ENCODE assay signal across 8 cellular contexts in the genomic region with DNA sequence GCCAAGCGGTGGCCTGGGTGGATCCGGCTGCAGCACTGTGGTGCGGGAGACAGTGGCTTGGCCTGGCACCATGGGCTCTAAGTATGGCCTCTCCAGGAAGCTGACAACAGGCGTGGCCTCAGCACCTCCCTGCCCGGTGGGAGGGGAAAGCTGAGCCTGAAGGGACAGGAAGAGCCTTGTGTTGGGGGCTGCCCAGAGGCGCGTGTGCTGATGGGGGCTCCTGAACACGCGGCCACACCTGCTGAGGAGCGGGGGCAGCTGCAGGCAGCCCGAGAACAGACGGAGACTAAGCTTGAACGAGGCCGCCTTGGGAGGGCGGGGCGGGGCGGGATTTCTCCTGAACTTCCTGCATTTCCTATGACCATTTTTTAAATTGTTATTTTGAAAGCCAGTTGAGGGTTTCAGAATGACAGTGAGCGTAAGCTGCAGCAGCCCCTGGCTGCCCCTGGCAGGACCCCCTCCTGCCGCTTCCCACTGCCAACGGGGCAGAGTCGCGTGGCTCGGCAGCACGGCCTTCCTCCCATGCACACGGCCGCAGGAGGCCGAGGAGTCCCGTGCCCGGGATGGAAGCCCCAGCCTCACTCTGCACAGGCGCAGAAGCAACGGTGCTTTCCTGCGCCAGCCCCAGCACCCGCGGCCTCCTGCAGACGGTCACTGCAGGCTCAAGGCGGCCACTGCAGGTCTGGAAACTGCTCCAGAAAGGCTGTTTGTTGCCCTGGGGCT. TPM values are rescaled to one million over a fixed set of nuclear protein-coding genes. Genes with fewer than 3 reads are reported as not detected.
DNase-seq lines count a peak whose midpoint lies in the region; ATAC-seq, FAIRE-seq and TF ChIP-seq lines count a peak whose summit lies in the region.

No MANE protein-coding gene starts in this region.

- peaks cover 9 to 25% (median 23%) of the 10 kb centered on the region in 3 donors for H3K4me1 Mint-ChIP-seq in CD8-positive, alpha-beta memory T cell
- peaks cover 28% of the 10 kb centered on the region for H3K4me1 Mint-ChIP-seq in activated CD8-positive, alpha-beta T cell treated with anti-CD3 and anti-CD28 coated beads for 36 hours (ENCODE audit: low read depth)

- intact Hi-C loops in activated CD8-positive, alpha-beta T cell treated with anti-CD3 and anti-CD28 coated beads for 36 hours (cut with micrococcal nuclease) = loop anchor here (10.0 kb wide), 1 partner anchor 125 kb away; no protein-coding TSS in a partner anchor
- intact Hi-C loops in kidney (cut with DNase I) = loop anchor here (10.0 kb wide), 1 partner anchor 125 kb away; no protein-coding TSS in a partner anchor
- intact Hi-C loops in upper lobe of right lung (cut with DNase I) = loop anchor here (5.0 to 10.0 kb wide), 2 partner anchors 122 to 225 kb away; no protein-coding TSS in a partner anchor

- no peaks in the 10 kb centered on the region for H3K36me3 ChIP-seq in CD8-positive, alpha-beta memory T cell (ENCODE audit: insufficient read depth, low read length)
- no peaks in the 10 kb centered on the region for H3K36me3 ChIP-seq in kidney (ENCODE audit: control insufficient read depth in 1 of 2, insufficient read depth in 2 of 2, low read length in 2 of 2)
- H3K36me3 ChIP-seq in upper lobe of right lung = no peaks in the 10 kb centered on the region

- no peaks in the 10 kb centered on the region for H3K27me3 ChIP-seq in CD8-positive, alpha-beta memory T cell (ENCODE audit: insufficient read depth, low read length, poor library complexity, severe bottlenecking)
- no peaks in the 10 kb centered on the region for H3K27me3 ChIP-seq in upper lobe of right lung

- ATAC-seq in GM21825 (IDR thresholded peaks at IDR 0.05; ENCODE audit: unreplicated experiment) (peak; percentile 63), upper lobe of right lung (peak; percentile 66)
- ATAC-seq in activated CD8-positive, alpha-beta T cell treated with anti-CD3 and anti-CD28 coated beads for 36 hours = peak; percentile 86

- H3K9me3 ChIP-seq in CD8-positive, alpha-beta memory T cell (ENCODE audit: low read length) = no peaks in the 10 kb centered on the region
- no peaks in the 10 kb centered on the region for H3K9me3 ChIP-seq in kidney (ENCODE audit: control insufficient read depth in 1 of 2, low read length in 2 of 2)
- H3K9me3 ChIP-seq in upper lobe of right lung = no peaks in the 10 kb centered on the region

- peak in 2 of 5 donors; percentile 9 to 37 for DNase-seq in CD8-positive, alpha-beta memory T cell
- peak; percentile 75 for DNase-seq in activated CD8-positive, alpha-beta T cell treated with anti-CD3 and anti-CD28 coated beads for 36 hours
- DNase-seq in kidney = peak; percentile 79
- DNase-seq in upper lobe of right lung = peak; percentile 74
- no peak for DNase-seq in NCI-H1694 treated with DMSO at 0.1 percent for 48 hours (lab: John Stamatoyannopoulos, UW)
- no peak for DNase-seq in KG1 (lab: John Stamatoyannopoulos, UW)
- DNase-seq in islet precursor cell = no peak

- no peak overlapping the region for H3K9ac ChIP-seq in kidney (ENCODE audit: low read length in 2 of 2)

- CTCF ChIA-PET in CD8-positive, alpha-beta memory T cell (lab: Charles Lee) = no interaction called here
- CTCF ChIA-PET in activated CD8-positive, alpha-beta T cell treated with anti-CD3 and anti-CD28 coated beads for 36 hours (lab: Charles Lee) = interaction anchor here (1.1 kb wide), 1 partner anchor 123 kb away, joined by 3 read pairs; no protein-coding TSS in a partner anchor

- peaks cover 6% of the 10 kb centered on the region for H3K4me1 ChIP-seq in CD8-positive, alpha-beta memory T cell (ENCODE audit: insufficient read depth, low read length)
- H3K4me1 ChIP-seq in kidney (ENCODE audit: control insufficient read depth in 1 of 2, insufficient read depth in 1 of 2, low read depth in 1 of 2, low read length in 2 of 2) (no peaks in the 10 kb centered on the region), upper lobe of right lung (peaks cover 9% of the 10 kb centered on the region)

- FAIRE-seq in kidney (lab: Jason Lieb, UNC) = no peak

- H3K4me3 ChIP-seq in CD8-positive, alpha-beta memory T cell (ENCODE audit: low read length) = no peak overlapping the region
- H3K4me3 ChIP-seq in kidney (ENCODE audit: low read length in 2 of 2) = no peak overlapping the region
- peak overlapping the region; percentile 43 for H3K4me3 ChIP-seq in upper lobe of right lung

- H3K27ac ChIP-seq in CD8-positive, alpha-beta memory T cell (ENCODE audit: low read depth, low read length) = no peak overlapping the region
- H3K27ac ChIP-seq in kidney (ENCODE audit: low read depth in 2 of 2, low read length in 2 of 2) (no peak overlapping the region), upper lobe of right lung (peak overlapping the region; percentile 59)

- H3K36me3 Mint-ChIP-seq in CD8-positive, alpha-beta memory T cell = peaks cover 0 to 1% (median 0%) of the 10 kb centered on the region in 3 donors
- no peaks in the 10 kb centered on the region for H3K36me3 Mint-ChIP-seq in activated CD8-positive, alpha-beta T cell treated with anti-CD3 and anti-CD28 coated beads for 36 hours (ENCODE audit: low read depth)

- peak overlapping the region; percentile 71 to 89 (median 82) for H3K4me3 Mint-ChIP-seq in CD8-positive, alpha-beta memory T cell
- peak overlapping the region; percentile 43 for H3K4me3 Mint-ChIP-seq in activated CD8-positive, alpha-beta T cell treated with anti-CD3 and anti-CD28 coated beads for 36 hours

- peaks cover 0 to 3% of the 10 kb centered on the region in 2 donors for H3K27me3 Mint-ChIP-seq in CD8-positive, alpha-beta memory T cell
- no peaks in the 10 kb centered on the region for H3K27me3 Mint-ChIP-seq in activated CD8-positive, alpha-beta T cell treated with anti-CD3 and anti-CD28 coated beads for 36 hours

- no peaks in the 10 kb centered on the region for H3K9me3 Mint-ChIP-seq in CD8-positive, alpha-beta memory T cell
- H3K9me3 Mint-ChIP-seq in activated CD8-positive, alpha-beta T cell treated with anti-CD3 and anti-CD28 coated beads for 36 hours = no peaks in the 10 kb centered on the region

- peak overlapping the region; percentile 34 to 92 (median 86) for H3K27ac Mint-ChIP-seq in CD8-positive, alpha-beta memory T cell
- peak overlapping the region; percentile 88 for H3K27ac Mint-ChIP-seq in activated CD8-positive, alpha-beta T cell treated with anti-CD3 and anti-CD28 coated beads for 36 hours

- POLR2A ChIA-PET in CD8-positive, alpha-beta memory T cell (lab: Charles Lee) = no interaction called here
- POLR2A ChIA-PET in activated CD8-positive, alpha-beta T cell treated with anti-CD3 and anti-CD28 coated beads for 36 hours (lab: Charles Lee) = interaction anchor here (0.6 kb wide), 1 partner anchor 30 kb away, joined by 3 read pairs; no protein-coding TSS in a partner anchor

- TF ChIP-seq CTCF in activated CD8-positive, alpha-beta T cell treated with anti-CD3 and anti-CD28 coated beads for 36 hours (IDR thresholded peaks at IDR 0.05) = no peak
- TF ChIP-seq CTCF in kidney (IDR thresholded peaks at IDR 0.05; ENCODE audit: borderline replicate concordance, extremely low read depth, insufficient read depth) (no peak), upper lobe of right lung (IDR thresholded peaks at IDR 0.05) (no peak)

RNA-seq across cellular contexts. Expression of a gene that starts 43.2 kb away (rescaled TPM):
- total RNA-seq in CD8-positive, alpha-beta memory T cell = 1 to 10 TPM; 3.2 to 3.3 TPM
- polyA plus RNA-seq in CD8-positive, alpha-beta memory T cell = not detected
- 10 to 100 TPM; 20.9 to 23.2 TPM for total RNA-seq in activated CD8-positive, alpha-beta T cell treated with anti-CD3 and anti-CD28 coated beads for 36 hours
- 0.60 TPM for total RNA-seq in kidney
- not detected for polyA plus RNA-seq in kidney (ENCODE audit: insufficient read depth, low read depth, low replicate concordance)
- 1.7 TPM for total RNA-seq in upper lobe of right lung

Comparison
In these comparisons a context has a peak if more than half of its experiments do, and no peak if none do; other contexts are left out.
1. DNase-seq: peak in activated CD8-positive, alpha-beta T cell treated with anti-CD3 and anti-CD28 coated beads for 36 hours (single experiment), kidney (single experiment) and upper lobe of right lung (single experiment); none in NCI-H1694 treated with DMSO at 0.1 percent for 48 hours (single experiment), KG1 (single experiment) and islet precursor cell (single experiment).
2. Peak in every context shown above with its lines, with median percentiles within 50 percentile points of each other: ATAC-seq.